In the genomic region with DNA sequence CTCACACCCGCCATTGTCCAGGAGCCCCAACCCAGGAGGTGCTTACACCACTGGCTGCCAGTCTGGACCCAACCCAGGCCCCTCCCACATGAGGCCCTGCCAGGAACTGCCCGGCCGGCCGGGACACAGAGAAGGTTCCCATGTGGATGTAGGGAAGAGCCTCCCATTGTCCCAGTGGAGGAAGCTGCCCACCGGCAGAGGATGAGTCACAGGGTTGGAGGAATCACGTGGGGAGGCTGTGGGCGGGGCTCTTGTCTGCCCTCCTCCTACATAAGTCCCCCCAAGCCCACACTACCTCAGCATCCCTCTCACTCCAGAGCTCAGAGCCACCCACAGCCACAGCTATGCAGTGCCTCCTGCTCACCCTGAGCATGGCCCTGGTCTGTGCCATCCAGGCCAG, we compare ENCODE assay signal across 21 cellular contexts. TPM values are rescaled to one million over a fixed set of nuclear protein-coding genes. Genes with fewer than 3 reads are reported as not detected.
A peak's percentile ranks its signal among the peaks of the same experiment; 100 is the strongest.
DNase-seq lines count a peak whose midpoint lies in the region; ATAC-seq, FAIRE-seq and TF ChIP-seq lines count a peak whose summit lies in the region.
"Had no signal": no experiment of that assay in that cellular context is flagged by ENCODE, and none has a peak within 500 bp of the region (broad histone marks: within the 10 kb centered on the region; RNA-seq: fewer than 3 reads in every experiment).

No MANE protein-coding gene starts in this region.

- H3K27me3 ChIP-seq in endothelial cell of umbilical vein (ENCODE audit: control insufficient read depth in 2 of 2, insufficient read depth in 2 of 2, low read length in 2 of 2): no peaks in the 10 kb centered on the region
- H3K27me3 ChIP-seq: BLaER1 treated with 17β-estradiol and CSF1 and Interleukin-3, amounts not matched to agents 10 nM and 100 nM had no signal

- POLR2A ChIA-PET in RWPE1 (lab: Yijun Ruan, JAX; ENCODE audit: low non-redundant PET) (no interaction called here), endothelial cell of umbilical vein (lab: Charles Lee) (no interaction called here)

- intact Hi-C loops in endothelial cell of umbilical vein (cut with micrococcal nuclease): no loop called here
- intact Hi-C loops in posterior vena cava (cut with DNase I): no loop called here

- H3K9me3 ChIP-seq in endothelial cell of umbilical vein (replicated peaks; ENCODE audit: control insufficient read depth, insufficient read depth, low read length): no peaks in the 10 kb centered on the region
- H3K9me3 ChIP-seq: BLaER1 treated with 17β-estradiol and CSF1 and Interleukin-3, amounts not matched to agents 10 nM and 100 nM; SJSA1 had no signal

- dilution Hi-C loops in endothelial cell of umbilical vein (cut with MboI; ENCODE audit: extremely low pct_ligation_motif_present, low sequenced_read_pairs): no loop called here

- H2AFZ ChIP-seq in endothelial cell of umbilical vein (ENCODE audit: low read depth, low read length): peak overlapping the region; percentile 37

- H3K4me1 ChIP-seq in endothelial cell of umbilical vein (ENCODE audit: control insufficient read depth, extremely low read depth, insufficient read depth, low read length): peaks cover 6% of the 10 kb centered on the region
- H3K4me1 ChIP-seq: SJSA1 had no signal

- DNase-seq in Daoy (ENCODE audit: low read depth) (peak; percentile 74), RWPE1 (ENCODE audit: low spot score) (peak; percentile 41), endothelial cell of umbilical vein (ENCODE audit: low read depth, low spot score) (peak; percentile 31), posterior vena cava (ENCODE audit: low spot score) (peak; percentile 37), NOMO-1 (lab: John Stamatoyannopoulos, UW; ENCODE audit: unreplicated experiment in 2 of 2) (no peak), NCI-H146 treated with DMSO at 0.1 percent for 48 hours (lab: John Stamatoyannopoulos, UW; ENCODE audit: unreplicated experiment) (no peak)
- DNase-seq: CD8-positive, alpha-beta T cell; DMS53; GOT3; IMR-90; MV-4-11; NCI-H187; NCI-H2107; NCI-H510A treated with DMSO at 0.1 percent for 48 hours; NCI-H82; PC-3 had no signal

- TF ChIP-seq POLR2A in endothelial cell of umbilical vein (IDR thresholded peaks at IDR 0.05; ENCODE audit: low read depth, low read length): no peak

- H3K27ac ChIP-seq in RWPE1 (no peak overlapping the region), endothelial cell of umbilical vein (ENCODE audit: insufficient read depth, low read depth, low read length) (peak overlapping the region; percentile 3)
- H3K27ac ChIP-seq: BLaER1 treated with 17β-estradiol and CSF1 and Interleukin-3, amounts not matched to agents 10 nM and 100 nM; SJSA1 had no signal

- FAIRE-seq in endothelial cell of umbilical vein (lab: Jason Lieb, UNC): no peak
- FAIRE-seq: GM12892 had no signal

- no peak for ATAC-seq in GM21723 (IDR thresholded peaks at IDR 0.05; ENCODE audit: unreplicated experiment)
- ATAC-seq: CD8-positive, alpha-beta T cell; PC-3 had no signal

- H3K4me2 ChIP-seq in endothelial cell of umbilical vein (ENCODE audit: insufficient read depth, low read length): no peak overlapping the region

- no peaks in the 10 kb centered on the region for H3K79me2 ChIP-seq in endothelial cell of umbilical vein (ENCODE audit: control insufficient read depth, insufficient read depth, low read length)

- no peak overlapping the region for H3K4me3 ChIP-seq in endothelial cell of umbilical vein (replicated peaks in 1 of 3; ENCODE audit: insufficient read depth in 1 of 3, low read depth in 1 of 3, low read length in 3 of 3)
- H3K4me3 ChIP-seq: BLaER1 treated with 17β-estradiol and CSF1 and Interleukin-3, amounts not matched to agents 10 nM and 100 nM; SJSA1 had no signal

- no peaks in the 10 kb centered on the region for H3K36me3 ChIP-seq in endothelial cell of umbilical vein (ENCODE audit: control insufficient read depth in 2 of 2, extremely low read depth in 1 of 2, insufficient read depth in 2 of 2, low read length in 2 of 2)
- H3K36me3 ChIP-seq: BLaER1 treated with 17β-estradiol and CSF1 and Interleukin-3, amounts not matched to agents 10 nM and 100 nM; SJSA1 had no signal

- TF ChIP-seq CTCF in RWPE1 (conservative IDR thresholded peaks at IDR 0.05; ENCODE audit: low read depth) (no peak), endothelial cell of umbilical vein (IDR thresholded peaks at IDR 0.05; ENCODE audit: extremely low read depth in 1 of 2, insufficient read depth in 1 of 2, low read depth in 1 of 2, low read length in 2 of 2) (no peak)

- CTCF ChIA-PET in RWPE1 (lab: Yijun Ruan, JAX) (no interaction called here), endothelial cell of umbilical vein (lab: Charles Lee) (no interaction called here)

- H4K20me1 ChIP-seq in endothelial cell of umbilical vein (replicated peaks; ENCODE audit: control insufficient read depth, extremely low read depth, insufficient read depth, low read length): no peaks in the 10 kb centered on the region
- H4K20me1 ChIP-seq: BLaER1 treated with 17β-estradiol and CSF1 and Interleukin-3, amounts not matched to agents 10 nM and 100 nM had no signal

- no TSS peak for BruUV-seq in endothelial cell of umbilical vein (replicated peaks; lab: Mats Ljungman, UMichigan)

- no peak overlapping the region for H3K9ac ChIP-seq in endothelial cell of umbilical vein (replicated peaks; ENCODE audit: extremely low read depth, insufficient read depth, low read length)
- H3K9ac ChIP-seq: BLaER1 treated with 17β-estradiol and CSF1 and Interleukin-3, amounts not matched to agents 10 nM and 100 nM had no signal

- no peaks in the 10 kb centered on the region for H3K9me1 ChIP-seq in endothelial cell of umbilical vein (replicated peaks; ENCODE audit: control insufficient read depth, extremely low read depth, insufficient read depth, low read length)

TF ChIP-seq in endothelial cell of umbilical vein, 7 proteins besides CTCF, POLR2A, EP300 and RAD21:
- TF ChIP-seq JUN (IDR thresholded peaks at IDR 0.05; ENCODE audit: borderline replicate concordance, insufficient read depth, insufficient read length, low read depth): no peak
- TF ChIP-seq, protein P1, sequence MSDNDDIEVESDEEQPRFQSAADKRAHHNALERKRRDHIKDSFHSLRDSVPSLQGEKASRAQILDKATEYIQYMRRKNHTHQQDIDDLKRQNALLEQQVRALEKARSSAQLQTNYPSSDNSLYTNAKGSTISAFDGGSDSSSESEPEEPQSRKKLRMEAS (IDR thresholded peaks at IDR 0.05; ENCODE audit: insufficient read depth, insufficient read length): peak; percentile 24

RNA-seq across cellular contexts. Expression of gene PAEP, which starts 26.1 kb away (rescaled TPM):
- total RNA-seq in Daoy (2014; rRNA removed; shearing (Covaris generic)): not detected in 2 replicates
- total RNA-seq in endothelial cell of umbilical vein (not detected in 2 replicates), posterior vena cava (not detected)
- not detected in 2 replicates for polyA plus RNA-seq in endothelial cell of umbilical vein
- polyA plus RNA-seq in endothelial cell of umbilical vein (2011; cell fraction: cytosol; rRNA removed): not detected in 2 replicates
- polyA plus RNA-seq in endothelial cell of umbilical vein (2011; cell fraction: nucleus; rRNA removed): not detected in 2 replicates
- polyA plus RNA-seq in endothelial cell of umbilical vein (2012): not detected in 2 replicates
- polyA minus RNA-seq in endothelial cell of umbilical vein: not detected in 2 replicates
- polyA minus RNA-seq in endothelial cell of umbilical vein (2011; cell fraction: cytosol; rRNA and poly(A)+ RNA removed): not detected
- polyA minus RNA-seq in endothelial cell of umbilical vein (2011; cell fraction: nucleus; rRNA and poly(A)+ RNA removed): not detected in 2 replicates
- total RNA-seq: CD8-positive, alpha-beta T cell; HT-29; IMR-90; PC-3; SJSA1 had no signal
- polyA plus RNA-seq: IMR-90 had no signal

RNA-seq across cellular contexts. Expression of gene OBP2A, which starts 41.7 kb away (rescaled TPM):
- not detected in 2 replicates for total RNA-seq in Daoy (2014; rRNA removed; shearing (Covaris generic))
- total RNA-seq in endothelial cell of umbilical vein (not detected in 2 replicates), posterior vena cava (not detected)
- not detected in 2 replicates for polyA plus RNA-seq in endothelial cell of umbilical vein
- not detected in 2 replicates for polyA plus RNA-seq in endothelial cell of umbilical vein (2011; cell fraction: cytosol; rRNA removed)
- polyA plus RNA-seq in endothelial cell of umbilical vein (2011; cell fraction: nucleus; rRNA removed): not detected in 2 replicates
- polyA plus RNA-seq in endothelial cell of umbilical vein (2012): not detected in 2 replicates
- polyA minus RNA-seq in endothelial cell of umbilical vein: not detected in 2 replicates
- not detected for polyA minus RNA-seq in endothelial cell of umbilical vein (2011; cell fraction: cytosol; rRNA and poly(A)+ RNA removed)
- polyA minus RNA-seq in endothelial cell of umbilical vein (2011; cell fraction: nucleus; rRNA and poly(A)+ RNA removed): not detected in 2 replicates
- total RNA-seq: CD8-positive, alpha-beta T cell; HT-29; IMR-90; PC-3; SJSA1 had no signal
- polyA plus RNA-seq: IMR-90 had no signal

RNA-seq across cellular contexts. Expression of gene GLT6D1, which starts 51.7 kb away (rescaled TPM):
- total RNA-seq in Daoy (2014; rRNA removed; shearing (Covaris generic)): not detected in 2 replicates
- total RNA-seq in endothelial cell of umbilical vein (not detected in 2 replicates), posterior vena cava (not detected)
- not detected in 2 replicates for polyA plus RNA-seq in endothelial cell of umbilical vein
- not detected in 2 replicates for polyA plus RNA-seq in endothelial cell of umbilical vein (2011; cell fraction: cytosol; rRNA removed)
- polyA plus RNA-seq in endothelial cell of umbilical vein (2011; cell fraction: nucleus; rRNA removed): not detected in 2 replicates
- polyA plus RNA-seq in endothelial cell of umbilical vein (2012): not detected in 2 replicates
- not detected in 2 replicates for polyA minus RNA-seq in endothelial cell of umbilical vein
- polyA minus RNA-seq in endothelial cell of umbilical vein (2011; cell fraction: cytosol; rRNA and poly(A)+ RNA removed): not detected
- not detected in 2 replicates for polyA minus RNA-seq in endothelial cell of umbilical vein (2011; cell fraction: nucleus; rRNA and poly(A)+ RNA removed)
- total RNA-seq: CD8-positive, alpha-beta T cell; HT-29; IMR-90; PC-3; SJSA1 had no signal
- polyA plus RNA-seq: IMR-90 had no signal

Comparison
In these comparisons a context has a peak if more than half of its experiments do, and no peak if none do; other contexts are left out.
1. DNase-seq: peak in Daoy (single experiment), RWPE1 (single experiment), endothelial cell of umbilical vein (single experiment) and posterior vena cava (single experiment); none in NOMO-1 (0 of 2) and NCI-H146 treated with DMSO at 0.1 percent for 48 hours (single experiment).